Comparison of ENCODE assay signal across 26 cellular contexts in the genomic region with DNA sequence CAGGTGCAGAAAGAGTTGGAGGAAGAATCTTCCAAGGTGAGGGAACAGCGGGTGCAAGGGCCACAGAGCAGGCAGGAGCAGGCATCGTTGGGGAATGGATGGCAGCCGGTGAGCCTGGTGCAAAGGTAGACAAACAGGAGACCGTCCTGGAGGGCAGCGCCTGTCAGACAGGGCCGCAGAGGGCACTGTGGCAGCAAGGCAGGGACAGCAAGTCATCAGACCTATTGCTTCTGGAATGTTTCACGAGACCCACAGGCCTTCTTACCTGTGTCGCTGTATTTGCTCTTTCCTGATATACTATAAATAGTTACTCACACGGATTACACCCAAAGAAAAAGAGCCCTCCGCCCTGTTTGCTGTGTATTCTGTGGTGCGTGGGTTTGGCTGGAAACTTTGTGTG.
"Had no signal": no experiment of that assay in that cellular context is flagged by ENCODE, and none has a peak within 500 bp of the region (broad histone marks: within the 10 kb centered on the region; RNA-seq: fewer than 3 reads in every experiment).

No MANE protein-coding gene starts in this region.

- H3K4me1 ChIP-seq: pancreas, prostate gland, upper lobe of left lung had no signal

- H3K4me1 Mint-ChIP-seq: activated B cell treated with CpG ODN at 0.5 μM for 24 hours; activated naive CD4-positive, alpha-beta T cell treated with anti-CD3 and anti-CD28 coated beads, Interleukin-2, amount 50 U/mL, for 24 hours; activated naive CD8-positive, alpha-beta T cell treated with anti-CD3 and anti-CD28 coated beads, Interleukin-2, amount 50 U/mL, for 24 hours; activated T-helper 17 cell treated with anti-CD3 and anti-CD28 coated beads, Interleukin-2, amount 50 U/mL, for 72 hours had no signal

- ATAC-seq: activated CD8-positive, alpha-beta T cell treated with anti-CD3 and anti-CD28 coated beads for 36 hours; activated naive CD8-positive, alpha-beta T cell treated with anti-CD3 and anti-CD28 coated beads, Interleukin-2, amount 50 U/mL, for 24 hours; activated T-cell treated with anti-CD3 and anti-CD28 coated beads, Interleukin-2, amount 50 U/mL, for 4 hours; activated T-helper 17 cell treated with anti-CD3 and anti-CD28 coated beads, Interleukin-2, amount 50 U/mL, for 72 hours; naive thymus-derived CD4-positive, alpha-beta T cell; pancreas; sciatic nerve; stimulated activated naive CD8-positive, alpha-beta T cell treated with anti-CD3 and anti-CD28 coated beads, Interleukin-15, Interleukin-2, amounts not matched to agents 100 U/mL and 50 U/mL, for 24 hours had no signal

- H3K27me3 Mint-ChIP-seq: activated B cell treated with CpG ODN at 0.5 μM for 24 hours; activated CD8-positive, alpha-beta T cell treated with anti-CD3 and anti-CD28 coated beads for 36 hours; activated naive CD4-positive, alpha-beta T cell treated with anti-CD3 and anti-CD28 coated beads, Interleukin-2, amount 50 U/mL, for 24 hours; activated naive CD8-positive, alpha-beta T cell treated with anti-CD3 and anti-CD28 coated beads, Interleukin-2, amount 50 U/mL, for 24 hours; activated T-helper 17 cell treated with anti-CD3 and anti-CD28 coated beads, Interleukin-2, amount 50 U/mL, for 72 hours; naive thymus-derived CD4-positive, alpha-beta T cell had no signal

- H3K9me3 ChIP-seq: esophagus squamous epithelium, pancreas, prostate gland, thoracic aorta, upper lobe of left lung had no signal

- H3K27me3 ChIP-seq: esophagus squamous epithelium, pancreas, upper lobe of left lung had no signal

- H3K4me3 ChIP-seq: esophagus squamous epithelium, pancreas, prostate gland, skin epidermis, thoracic aorta, upper lobe of left lung had no signal

- H3K27ac ChIP-seq: epithelial cell of prostate, esophagus squamous epithelium, pancreas, prostate gland, skin epidermis, thoracic aorta, upper lobe of left lung had no signal

- DNase-seq: activated B cell treated with CpG ODN at 0.5 μM for 24 hours; activated CD4-positive, alpha-beta T cell treated with anti-CD3 and anti-CD28 coated beads, Interleukin-2, amount 50 U/mL, for 1 hour; activated CD8-positive, alpha-beta T cell treated with anti-CD3 and anti-CD28 coated beads for 36 hours; activated naive CD8-positive, alpha-beta T cell treated with anti-CD3 and anti-CD28 coated beads, Interleukin-2, amount 50 U/mL, for 24 hours; activated T-cell treated with anti-CD3 and anti-CD28 coated beads, Interleukin-2, amount 50 U/mL, for 4 hours; amygdala; central memory CD4-positive, alpha-beta T cell; esophagus squamous epithelium; foreskin melanocyte; islet precursor cell; mammary epithelial cell; naive thymus-derived CD4-positive, alpha-beta T cell; nucleus accumbens; pancreas; retina; stimulated activated CD4-positive, alpha-beta T cell treated with anti-CD3 and anti-CD28 coated beads, Interleukin-12 subunit alpha, Interleukin-12 subunit beta, amount 100 ng/mL, for 4 hours; stimulated activated CD4-positive, alpha-beta T cell treated with anti-CD3 and anti-CD28 coated beads, Interleukin-4, amount 100 ng/mL, for 1 hour; stimulated activated naive CD8-positive, alpha-beta T cell treated with anti-CD3 and anti-CD28 coated beads, Interleukin-15, Interleukin-2, amounts not matched to agents 100 U/mL and 50 U/mL, for 24 hours; upper lobe of left lung had no signal

- H3K4me3 Mint-ChIP-seq: activated B cell treated with CpG ODN at 0.5 μM for 24 hours; activated CD8-positive, alpha-beta T cell treated with anti-CD3 and anti-CD28 coated beads for 36 hours; activated naive CD4-positive, alpha-beta T cell treated with anti-CD3 and anti-CD28 coated beads, Interleukin-2, amount 50 U/mL, for 24 hours; activated naive CD8-positive, alpha-beta T cell treated with anti-CD3 and anti-CD28 coated beads, Interleukin-2, amount 50 U/mL, for 24 hours; activated T-cell treated with anti-CD3 and anti-CD28 coated beads, Interleukin-2, amount 50 U/mL, for 4 hours; activated T-helper 17 cell treated with anti-CD3 and anti-CD28 coated beads, Interleukin-2, amount 50 U/mL, for 72 hours; naive thymus-derived CD4-positive, alpha-beta T cell had no signal

- H3K27ac Mint-ChIP-seq: activated B cell treated with CpG ODN at 0.5 μM for 24 hours; activated CD8-positive, alpha-beta T cell treated with anti-CD3 and anti-CD28 coated beads for 36 hours; activated naive CD4-positive, alpha-beta T cell treated with anti-CD3 and anti-CD28 coated beads, Interleukin-2, amount 50 U/mL, for 24 hours; activated naive CD8-positive, alpha-beta T cell treated with anti-CD3 and anti-CD28 coated beads, Interleukin-2, amount 50 U/mL, for 24 hours; activated T-helper 17 cell treated with anti-CD3 and anti-CD28 coated beads, Interleukin-2, amount 50 U/mL, for 72 hours had no signal

- H3K9me3 Mint-ChIP-seq: activated B cell treated with CpG ODN at 0.5 μM for 24 hours; activated CD8-positive, alpha-beta T cell treated with anti-CD3 and anti-CD28 coated beads for 36 hours; activated naive CD4-positive, alpha-beta T cell treated with anti-CD3 and anti-CD28 coated beads, Interleukin-2, amount 50 U/mL, for 24 hours; activated naive CD8-positive, alpha-beta T cell treated with anti-CD3 and anti-CD28 coated beads, Interleukin-2, amount 50 U/mL, for 24 hours; activated T-cell treated with anti-CD3 and anti-CD28 coated beads, Interleukin-2, amount 50 U/mL, for 4 hours; activated T-helper 17 cell treated with anti-CD3 and anti-CD28 coated beads, Interleukin-2, amount 50 U/mL, for 72 hours; naive thymus-derived CD4-positive, alpha-beta T cell had no signal
